ENCODE assay signal across 8 cellular contexts in the genomic region with DNA sequence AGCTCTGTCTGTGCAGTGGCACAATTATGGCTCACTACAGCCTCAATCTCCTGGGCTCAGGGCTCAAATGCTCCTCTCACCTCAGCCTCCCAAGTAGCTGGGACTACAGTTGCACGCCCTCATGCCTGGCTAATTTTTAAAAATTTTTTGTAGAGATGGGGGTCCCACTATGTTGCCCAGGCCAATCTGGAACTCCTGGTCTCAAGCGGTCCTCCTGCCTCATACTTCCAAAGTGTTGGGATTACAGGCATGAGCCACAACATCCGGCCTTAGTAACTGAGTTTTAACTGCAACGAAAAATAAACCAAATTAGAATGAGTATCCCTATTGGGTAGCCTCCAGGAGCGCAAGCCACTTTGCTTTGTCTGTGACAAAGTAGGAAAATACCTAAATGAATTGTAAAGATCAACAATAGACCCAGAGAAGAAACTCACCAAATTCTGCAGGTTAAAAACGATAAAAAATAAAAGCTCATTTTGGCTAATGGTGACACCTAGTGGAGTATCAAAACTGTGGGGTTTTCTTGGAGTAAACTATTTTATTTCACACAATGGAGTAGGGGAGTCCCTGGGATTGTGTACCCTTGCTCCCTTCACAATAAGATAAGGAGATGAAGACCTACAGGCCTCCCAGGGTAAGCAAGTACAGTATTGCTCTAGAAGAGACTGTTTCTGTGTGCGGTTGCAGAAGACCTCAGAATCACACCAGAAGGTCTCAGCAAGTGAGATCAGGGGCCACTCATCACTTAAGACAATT. TPM values are rescaled to one million over a fixed set of nuclear protein-coding genes. Genes with fewer than 3 reads are reported as not detected.
A peak's percentile ranks its signal among the peaks of the same experiment; 100 is the strongest.
DNase-seq lines count a peak whose midpoint lies in the region; ATAC-seq and TF ChIP-seq lines count a peak whose summit lies in the region.

No MANE protein-coding gene starts in this region.

- H3K9ac ChIP-seq in mammary epithelial cell (ENCODE audit: insufficient read depth, low read length), result no peak overlapping the region

- peak; percentile 59 for TF ChIP-seq CTCF in GM06990 (IDR thresholded peaks at IDR 0.05; ENCODE audit: insufficient read depth, low read length, poor library complexity, severe bottlenecking)
- peak; percentile 60 to 62 for TF ChIP-seq CTCF in mammary epithelial cell (conservative IDR thresholded peaks at IDR 0.05 in 1 of 2, IDR thresholded peaks at IDR 0.05 in 1 of 2; ENCODE audit: extremely low read depth in 1 of 2, insufficient read depth in 1 of 2, low read depth in 1 of 2, low read length in 2 of 2)
- peak; percentile 63 to 74 (median 71) for TF ChIP-seq CTCF in uterus (IDR thresholded peaks at IDR 0.05)

- 45% methylated on average over 7 of the region's 7 CpGs for WGBS in mammary epithelial cell (ENCODE audit: low coverage, missing lambda C conversion rate)

- ATAC-seq in left colon (peak; percentile 62), GM21619 (IDR thresholded peaks at IDR 0.05; ENCODE audit: unreplicated experiment) (no peak)

- H3K36me3 ChIP-seq in GM06990 (ENCODE audit: control insufficient read depth, insufficient read depth, low read length) (no peaks in the 10 kb centered on the region), mammary epithelial cell (ENCODE audit: insufficient read depth, low read length) (no peaks in the 10 kb centered on the region), uterus (no peaks in the 10 kb centered on the region)

- H3K79me2 ChIP-seq in mammary epithelial cell (ENCODE audit: insufficient read depth, low read length), result no peaks in the 10 kb centered on the region

- H4K20me1 ChIP-seq in mammary epithelial cell (ENCODE audit: insufficient read depth, low read length), result no peaks in the 10 kb centered on the region

- DNase-seq in A172 (ENCODE audit: low spot score) (peak; percentile 49), GM06990 (ENCODE audit: extremely low read depth, insufficient read length) (no peak), NCI-H460 (ENCODE audit: extremely low read depth, low read depth) (peak; percentile 28), mammary epithelial cell (peak; percentile 24), left colon (no peak), uterus (no peak), NCI-H1930 (lab: John Stamatoyannopoulos, UW) (no peak)

- dilution Hi-C loops in mammary epithelial cell (cut with HindIII; ENCODE audit: low sequenced_read_pairs), result loop anchor here (5.0 kb wide), 1 partner anchor 95 kb away; no protein-coding TSS in a partner anchor

- no peak for TF ChIP-seq POLR2A in uterus (IDR thresholded peaks at IDR 0.05)

- H3K4me1 ChIP-seq in mammary epithelial cell (ENCODE audit: insufficient read depth, low read length) (peaks cover 10% of the 10 kb centered on the region), uterus (no peaks in the 10 kb centered on the region)

- H3K27ac ChIP-seq in mammary epithelial cell (ENCODE audit: insufficient read depth, low read depth, low read length), result no peak overlapping the region
- H3K27ac ChIP-seq in uterus, result no peak overlapping the region

- H3K27me3 ChIP-seq in GM06990 (replicated peaks; ENCODE audit: control insufficient read depth, insufficient read depth, low read length) (no peaks in the 10 kb centered on the region), mammary epithelial cell (ENCODE audit: insufficient read depth, low read length) (no peaks in the 10 kb centered on the region), uterus (no peaks in the 10 kb centered on the region)

- intact Hi-C loops in mammary epithelial cell (cut with micrococcal nuclease) (loop anchor here (1.0 to 5.0 kb wide), 4 partner anchors 70 to 355 kb away; partner anchors contain the start of gene RPS27L), left colon (cut with DNase I, micrococcal nuclease) (loop anchor here in 1 of 2 donors (2.0 kb wide), 1 partner anchor 114 kb away; no protein-coding TSS in a partner anchor), uterus (cut with DNase I; ENCODE audit: low total_unique reads) (loop anchor here (5.0 kb wide), 1 partner anchor 115 kb away; no protein-coding TSS in a partner anchor)

- H3K4me2 ChIP-seq in mammary epithelial cell (ENCODE audit: insufficient read depth, low read depth, low read length), result no peak overlapping the region

- in situ Hi-C loops in mammary epithelial cell (cut with MboI; ENCODE audit: low sequenced_read_pairs in 2 of 2), result loop anchor here (5.0 kb wide), 1 partner anchor 115 kb away; no protein-coding TSS in a partner anchor

- BruUV-seq in mammary epithelial cell (replicated peaks; lab: Mats Ljungman, UMichigan), result no TSS peak

- no peak overlapping the region for H3K4me3 ChIP-seq in GM06990 (replicated peaks; ENCODE audit: low read depth, low read length)
- H3K4me3 ChIP-seq in mammary epithelial cell (replicated peaks in 1 of 3; ENCODE audit: insufficient read depth in 1 of 3, low read depth in 2 of 3, low read length in 3 of 3), result no peak overlapping the region
- no peak overlapping the region for H3K4me3 ChIP-seq in uterus

- peak overlapping the region; percentile 10 for H2AFZ ChIP-seq in mammary epithelial cell (ENCODE audit: low read depth, low read length)

- CTCF ChIA-PET in mammary epithelial cell (lab: Charles Lee; ENCODE audit: low non-redundant PET), result interaction anchor here (0.6 kb wide), 1 partner anchor 30 kb away, joined by 3 read pairs; no protein-coding TSS in a partner anchor

- H3K9me3 ChIP-seq in mammary epithelial cell (replicated peaks; ENCODE audit: insufficient read depth, low read length), result no peaks in the 10 kb centered on the region
- no peaks in the 10 kb centered on the region for H3K9me3 ChIP-seq in uterus

RNA-seq across cellular contexts. Expression of gene CA12, which starts 21.0 kb away (rescaled TPM):
- total RNA-seq in A172 (2014; rRNA removed; shearing (Covaris generic)), result 0.45 and 1.3 TPM in 2 replicates
- total RNA-seq in NCI-H460 (2014; rRNA removed; shearing (Covaris generic)), result 29.6 and 33.0 TPM in 2 replicates
- polyA plus RNA-seq in NCI-H460 (2014; cell fraction: nucleus; rRNA removed), result 72.5 and 90.5 TPM in 2 replicates
- total RNA-seq in mammary epithelial cell (100 to 1,000 TPM; 174 to 202 TPM), left colon (100 to 1,000 TPM; 255 to 397 TPM), uterus (10 to 100 TPM in 1 of 4 donors, 1 to 10 TPM in 2, under 1 TPM in 1; 0.29 to 11.8 (median 8.0) TPM)
- 220 TPM for polyA plus RNA-seq in mammary epithelial cell
- 162 TPM for polyA minus RNA-seq in mammary epithelial cell

Comparison
In these comparisons a context has a peak if more than half of its experiments do, and no peak if none do; other contexts are left out.
1. DNase-seq: peak in A172 (single experiment), NCI-H460 (single experiment) and mammary epithelial cell (single experiment); none in GM06990 (single experiment), left colon (0 of 2), uterus (0 of 2) and NCI-H1930 (0 of 2).
2. Peak in every context shown above with its lines, with median percentiles within 50 percentile points of each other: CTCF ChIP-seq.